10 cellular contexts compared by ENCODE assay signal in genomic region chr5:151222054-151222768, GRCh38. TPM values are rescaled to one million over a fixed set of nuclear protein-coding genes. Genes with fewer than 3 reads are reported as not detected.
A peak's percentile ranks its signal among the peaks of the same experiment; 100 is the strongest.
DNase-seq lines count a peak whose midpoint lies in the region; ATAC-seq, FAIRE-seq and TF ChIP-seq lines count a peak whose summit lies in the region.
"Had no signal": no experiment of that assay in that cellular context is flagged by ENCODE, and none has a peak within 500 bp of the region (broad histone marks: within the 10 kb centered on the region; RNA-seq: fewer than 3 reads in every experiment).

No MANE protein-coding gene starts in this region.

- no peaks in the 10 kb centered on the region for H3K36me3 ChIP-seq in left lung

- peaks cover 5 to 6% of the 10 kb centered on the region in 2 donors for H3K36me3 Mint-ChIP-seq in activated T-cell treated with anti-CD3 and anti-CD28 coated beads, Interleukin-2, amount 50 U/mL, for 72 hours (ENCODE audit: insufficient read depth in 2 of 2)
- H3K36me3 Mint-ChIP-seq in stimulated activated effector memory CD8-positive, alpha-beta T cell treated with anti-CD3 and anti-CD28 coated beads, Interleukin-12 subunit alpha, Interleukin-12 subunit beta, amount 100 ng/mL, for 72 hours: peaks cover 21% of the 10 kb centered on the region

- peaks cover 0 to 76% of the 10 kb centered on the region in 2 donors for H3K4me1 ChIP-seq in left lung

- peak; percentile 22 to 29 for ATAC-seq in activated T-cell treated with anti-CD3 and anti-CD28 coated beads, Interleukin-2, amount 50 U/mL, for 72 hours (replicated peaks in 1 of 2)
- no peak for ATAC-seq in left lung
- no peak for ATAC-seq in stimulated activated effector memory CD8-positive, alpha-beta T cell treated with anti-CD3 and anti-CD28 coated beads, Interleukin-12 subunit alpha, Interleukin-12 subunit beta, amount 100 ng/mL, for 72 hours

- no peaks in the 10 kb centered on the region for H3K27me3 Mint-ChIP-seq in activated T-cell treated with anti-CD3 and anti-CD28 coated beads, Interleukin-2, amount 50 U/mL, for 72 hours (ENCODE audit: low read depth)

- peak; percentile 21 for FAIRE-seq in GM12892 (lab: Jason Lieb, UNC)

- H3K9me3 ChIP-seq in left lung: no peaks in the 10 kb centered on the region

- DNase-seq in GM12892 (ENCODE audit: insufficient read length) (no peak), left lung (no peak), COLO668 (lab: John Stamatoyannopoulos, UW; ENCODE audit: unreplicated experiment) (no peak), hippocampal formation (lab: John Stamatoyannopoulos, UW) (no peak), GDM1 (lab: John Stamatoyannopoulos, UW) (no peak), middle frontal gyrus (ENCODE audit: extremely low spot score, low spot score) (no peak)
- no peak for DNase-seq in activated T-cell treated with anti-CD3 and anti-CD28 coated beads, Interleukin-2, amount 50 U/mL, for 72 hours
- no peak for DNase-seq in stimulated activated effector memory CD8-positive, alpha-beta T cell treated with anti-CD3 and anti-CD28 coated beads, Interleukin-12 subunit alpha, Interleukin-12 subunit beta, amount 100 ng/mL, for 72 hours (ENCODE audit: low spot score in 2 of 2)
- DNase-seq: NCI-H1105 treated with DMSO at 0.1 percent for 48 hours had no signal

- H3K27ac ChIP-seq in left lung: peak overlapping the region; percentile 71 to 92

- intact Hi-C loops in left lung (cut with DNase I): no loop called here

- peak; percentile 22; the same call in 1 of the 2 replicates for TF ChIP-seq POLR2A in GM12892 (IDR thresholded peaks at IDR 0.05; ENCODE audit: low read depth, low read length)

- peak overlapping the region; percentile 80 to 95 for H3K4me3 Mint-ChIP-seq in activated T-cell treated with anti-CD3 and anti-CD28 coated beads, Interleukin-2, amount 50 U/mL, for 72 hours
- H3K4me3 Mint-ChIP-seq in stimulated activated effector memory CD8-positive, alpha-beta T cell treated with anti-CD3 and anti-CD28 coated beads, Interleukin-12 subunit alpha, Interleukin-12 subunit beta, amount 100 ng/mL, for 72 hours: peak overlapping the region; percentile 76

- no peaks in the 10 kb centered on the region for H3K9me3 Mint-ChIP-seq in activated T-cell treated with anti-CD3 and anti-CD28 coated beads, Interleukin-2, amount 50 U/mL, for 72 hours
- no peaks in the 10 kb centered on the region for H3K9me3 Mint-ChIP-seq in stimulated activated effector memory CD8-positive, alpha-beta T cell treated with anti-CD3 and anti-CD28 coated beads, Interleukin-12 subunit alpha, Interleukin-12 subunit beta, amount 100 ng/mL, for 72 hours

- H3K27ac Mint-ChIP-seq in activated T-cell treated with anti-CD3 and anti-CD28 coated beads, Interleukin-2, amount 50 U/mL, for 72 hours: peak overlapping the region; percentile 84
- H3K27ac Mint-ChIP-seq in stimulated activated effector memory CD8-positive, alpha-beta T cell treated with anti-CD3 and anti-CD28 coated beads, Interleukin-12 subunit alpha, Interleukin-12 subunit beta, amount 100 ng/mL, for 72 hours: peak overlapping the region; percentile 96

- H3K27me3 ChIP-seq in left lung: no peaks in the 10 kb centered on the region

- no peak for TF ChIP-seq CTCF in left lung (IDR thresholded peaks at IDR 0.05)

- H3K4me3 ChIP-seq in left lung: peak overlapping the region in 1 of 2 donors; percentile 72

- peaks cover 75% of the 10 kb centered on the region for H3K4me1 Mint-ChIP-seq in activated T-cell treated with anti-CD3 and anti-CD28 coated beads, Interleukin-2, amount 50 U/mL, for 72 hours (ENCODE audit: low read depth)
- peaks cover 70% of the 10 kb centered on the region for H3K4me1 Mint-ChIP-seq in stimulated activated effector memory CD8-positive, alpha-beta T cell treated with anti-CD3 and anti-CD28 coated beads, Interleukin-12 subunit alpha, Interleukin-12 subunit beta, amount 100 ng/mL, for 72 hours

RNA-seq across cellular contexts. Expression of gene CCDC69, which starts 1.7 kb away (rescaled TPM):
- polyA plus RNA-seq in GM12892 (2012; ENCODE audit: missing spikeins): 41.2 TPM
- total RNA-seq in activated T-cell treated with anti-CD3 and anti-CD28 coated beads, Interleukin-2, amount 50 U/mL, for 72 hours: 10 to 100 TPM; 44.8 to 53.1 TPM
- total RNA-seq in left lung: 10 to 100 TPM; 34.6 to 66.4 TPM
- polyA plus RNA-seq: neural cell had no signal

RNA-seq across cellular contexts. Expression of gene GM2A, which starts 30.8 kb away (rescaled TPM):
- 71.5 TPM for polyA plus RNA-seq in GM12892 (2012; ENCODE audit: missing spikeins)
- 10 to 100 TPM; 19.4 to 28.2 TPM for total RNA-seq in activated T-cell treated with anti-CD3 and anti-CD28 coated beads, Interleukin-2, amount 50 U/mL, for 72 hours
- total RNA-seq in left lung: 10 to 100 TPM; 66.1 to 70.0 TPM

Comparison
In these comparisons a context has a peak if more than half of its experiments do, and no peak if none do; other contexts are left out.
1. ATAC-seq: peak in activated T-cell treated with anti-CD3 and anti-CD28 coated beads, Interleukin-2, amount 50 U/mL, for 72 hours (2 of 2); none in left lung (single experiment) and stimulated activated effector memory CD8-positive, alpha-beta T cell treated with anti-CD3 and anti-CD28 coated beads, Interleukin-12 subunit alpha, Interleukin-12 subunit beta, amount 100 ng/mL, for 72 hours (single experiment).